Comparison of ENCODE assay signal across 23 cellular contexts in genomic region chr7:137160236-137160635, GRCh38.
"Had no signal": no experiment of that assay in that cellular context is flagged by ENCODE, and none has a peak within 500 bp of the region (broad histone marks: within the 10 kb centered on the region; RNA-seq: fewer than 3 reads in every experiment).

No MANE protein-coding gene starts in this region.

- H3K4me2 ChIP-seq: KMS-11, SK-N-SH had no signal

- H3K4me3 ChIP-seq: K562 had no signal

- H3K27ac ChIP-seq: KMS-11, RWPE1 had no signal

- FAIRE-seq: HepG2, K562 had no signal

- H3K4me3 Mint-ChIP-seq: IgD-negative memory B cell had no signal

- H3K27me3 Mint-ChIP-seq: IgD-negative memory B cell had no signal

- H3K36me3 Mint-ChIP-seq: IgD-negative memory B cell had no signal

- ATAC-seq: HepG2, K562, Panc1 had no signal

- H3K9me3 ChIP-seq: SK-N-SH had no signal

- H3K9ac ChIP-seq: KMS-11, SK-N-SH had no signal

- H3K27ac Mint-ChIP-seq: IgD-negative memory B cell had no signal

- DNase-seq: Kasumi-1, NCI-H1105, NCI-H1417, NCI-H1436 treated with DMSO at 0.1 percent for 48 hours, NCI-H1694, NCI-H1930, NCI-H2081, NCI-H2107, NCI-H226, NCI-H446, NCI-H510A, NCI-H524 treated with DMSO at 0.1 percent for 48 hours, NCI-H69, NCI-H774, SHP77, SK-N-SH, SW 1271 had no signal

- H3K4me1 Mint-ChIP-seq: IgD-negative memory B cell had no signal
